In genomic region chr12:114684870-114685273, GRCh38 we compare ENCODE assay signal across 8 cellular contexts. TPM values are rescaled to one million over a fixed set of nuclear protein-coding genes. Genes with fewer than 3 reads are reported as not detected.
A peak's percentile ranks its signal among the peaks of the same experiment; 100 is the strongest.
DNase-seq lines count a peak whose midpoint lies in the region; TF ChIP-seq lines count a peak whose summit lies in the region.

No MANE protein-coding gene starts in this region.

- peaks cover 5% of the 10 kb centered on the region for H3K9me3 Mint-ChIP-seq in activated naive CD4-positive, alpha-beta T cell treated with anti-CD3 and anti-CD28 coated beads, Interleukin-2, amount 50 U/mL, for 24 hours
- H3K9me3 Mint-ChIP-seq in type B pancreatic cell: no peaks in the 10 kb centered on the region

- H3K27ac ChIP-seq in colonic mucosa: peak overlapping the region; percentile 88
- peak overlapping the region; percentile 94 for H3K27ac ChIP-seq in mesodermal cell (ENCODE audit: low read depth, low read length, severe bottlenecking)

- H3K27me3 Mint-ChIP-seq in activated naive CD4-positive, alpha-beta T cell treated with anti-CD3 and anti-CD28 coated beads, Interleukin-2, amount 50 U/mL, for 24 hours: peaks cover 77% of the 10 kb centered on the region
- peaks cover 65% of the 10 kb centered on the region for H3K27me3 Mint-ChIP-seq in type B pancreatic cell

- peak overlapping the region; percentile 63 for H3K4me3 Mint-ChIP-seq in activated naive CD4-positive, alpha-beta T cell treated with anti-CD3 and anti-CD28 coated beads, Interleukin-2, amount 50 U/mL, for 24 hours
- H3K4me3 Mint-ChIP-seq in type B pancreatic cell: peak overlapping the region; percentile 98

- peaks cover 2% of the 10 kb centered on the region for H3K36me3 Mint-ChIP-seq in activated naive CD4-positive, alpha-beta T cell treated with anti-CD3 and anti-CD28 coated beads, Interleukin-2, amount 50 U/mL, for 24 hours
- peaks cover 19% of the 10 kb centered on the region for H3K36me3 Mint-ChIP-seq in type B pancreatic cell

- intact Hi-C loops in colonic mucosa (cut with DNase I): loop anchor here (10.0 kb wide), 1 partner anchor 790 kb away; no protein-coding TSS in a partner anchor

- peaks cover 25% of the 10 kb centered on the region for H3K27me3 ChIP-seq in colonic mucosa

- 0 to 1% methylated on average over 9 to 18 of the region's 24 CpGs for WGBS in mesodermal cell (ENCODE audit: insufficient coverage in 2 of 2), 2 experiments

- no peaks in the 10 kb centered on the region for H3K36me3 ChIP-seq in colonic mucosa
- peaks cover 24% of the 10 kb centered on the region for H3K36me3 ChIP-seq in mesodermal cell (ENCODE audit: control insufficient read depth, insufficient read depth, low read length)

- H3K9me3 ChIP-seq in colonic mucosa: no peaks in the 10 kb centered on the region
- no peaks in the 10 kb centered on the region for H3K9me3 ChIP-seq in mesodermal cell (ENCODE audit: control insufficient read depth, low read length)

- H3K27ac Mint-ChIP-seq in activated naive CD4-positive, alpha-beta T cell treated with anti-CD3 and anti-CD28 coated beads, Interleukin-2, amount 50 U/mL, for 24 hours: no peak overlapping the region
- H3K27ac Mint-ChIP-seq in type B pancreatic cell: peak overlapping the region; percentile 87

- H3K4me3 ChIP-seq in colonic mucosa (peak overlapping the region; percentile 56), mesodermal cell (ENCODE audit: extremely low read depth, insufficient read depth, low read length, poor library complexity, severe bottlenecking) (peak overlapping the region; percentile 52)

- TF ChIP-seq CTCF in colonic mucosa (IDR thresholded peaks at IDR 0.05) (no peak), type B pancreatic cell (conservative IDR thresholded peaks at IDR 0.05) (no peak)

- H3K4me1 ChIP-seq in colonic mucosa: no peaks in the 10 kb centered on the region
- H3K4me1 ChIP-seq in mesodermal cell (ENCODE audit: control insufficient read depth, insufficient read depth, low read length, poor library complexity, severe bottlenecking): peaks cover 36% of the 10 kb centered on the region

- H3K9ac ChIP-seq in colonic mucosa (ENCODE audit: low read depth in 2 of 2, low read length in 2 of 2): peak overlapping the region; percentile 72 to 83

- DNase-seq in activated naive CD4-positive, alpha-beta T cell treated with anti-CD3 and anti-CD28 coated beads, Interleukin-2, amount 50 U/mL, for 16 hours: no peak
- DNase-seq in colonic mucosa (no peak), type B pancreatic cell (ENCODE audit: extremely low spot score, unreplicated experiment) (no peak), NOMO-1 treated with dmso at 0.1 percent for 144 hours (lab: John Stamatoyannopoulos, UW; ENCODE audit: unreplicated experiment) (no peak), putamen (ENCODE audit: low spot score) (no peak), DMS53 (lab: John Stamatoyannopoulos, UW) (no peak)

- peaks cover 43% of the 10 kb centered on the region for H3K4me1 Mint-ChIP-seq in activated naive CD4-positive, alpha-beta T cell treated with anti-CD3 and anti-CD28 coated beads, Interleukin-2, amount 50 U/mL, for 24 hours
- peaks cover 41% of the 10 kb centered on the region for H3K4me1 Mint-ChIP-seq in type B pancreatic cell (ENCODE audit: unreplicated experiment)

RNA-seq across cellular contexts. Expression of gene TBX3, which starts 0.9 kb away (rescaled TPM):
- 1 to 10 TPM; 4.8 to 7.2 TPM for total RNA-seq in colonic mucosa
- 73.1 TPM for polyA plus RNA-seq in mesodermal cell (2013, experiment 1 of 2)
- 94.7 TPM for polyA plus RNA-seq in mesodermal cell (2013, experiment 2 of 2)
- total RNA-seq in type B pancreatic cell (ENCODE audit: low replicate concordance): 102 and 130 TPM in 2 replicates

Comparison
In these comparisons a context has a peak if more than half of its experiments do, and no peak if none do; other contexts are left out.
1. RNA of gene TBX3, which starts 0.9 kb away (total RNA-seq): 102 to 130 TPM in type B pancreatic cell; 4.8 to 7.2 TPM in colonic mucosa; every median in the first group is over 10 times any median in the second.